ENCODE assay signal across 8 cellular contexts in the genomic region with DNA sequence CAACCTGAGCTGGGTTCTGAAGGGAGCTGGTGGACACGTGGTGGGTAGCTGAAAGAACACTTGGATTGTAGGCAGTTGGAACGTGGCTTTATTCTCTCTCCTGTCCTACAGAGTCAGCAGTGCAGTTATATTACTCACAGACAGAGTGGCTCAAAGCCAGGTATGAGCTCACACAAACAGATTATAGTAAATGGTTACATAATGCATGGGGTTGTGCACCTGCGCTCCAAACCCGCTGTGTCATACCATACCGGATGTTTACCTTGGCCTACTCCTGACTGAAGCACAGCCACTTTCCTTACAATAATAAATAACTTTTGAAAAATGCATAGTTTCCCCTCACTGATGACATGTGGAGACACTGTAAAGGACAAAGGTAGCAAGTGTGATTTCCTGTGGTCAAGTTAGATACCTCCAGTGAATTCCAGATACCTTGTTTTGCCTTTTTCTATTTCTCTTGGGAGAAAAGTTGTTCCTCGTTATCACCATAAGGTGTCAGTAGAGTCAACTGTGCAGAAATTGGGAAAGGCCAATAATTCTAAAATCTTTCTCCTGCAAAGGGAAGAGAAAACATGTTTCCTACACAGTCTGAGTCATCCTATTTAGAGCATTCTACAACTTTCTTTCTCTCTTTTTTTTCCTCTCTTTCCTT. TPM values are rescaled to one million over a fixed set of nuclear protein-coding genes. Genes with fewer than 3 reads are reported as not detected.
DNase-seq lines count a peak whose midpoint lies in the region; FAIRE-seq and TF ChIP-seq lines count a peak whose summit lies in the region.

No MANE protein-coding gene starts in this region.

- H3K4me3 Mint-ChIP-seq in T-helper 2 cell treated with Interferon-gamma antibody and Interleukin-4, amounts not matched to agents 5 μg/mL and 100 μg/mL, for 36 hours, result no peak overlapping the region

- H3K27me3 Mint-ChIP-seq in T-helper 2 cell treated with Interferon-gamma antibody and Interleukin-4, amounts not matched to agents 5 μg/mL and 100 μg/mL, for 36 hours (ENCODE audit: low read depth), result no peaks in the 10 kb centered on the region

- intact Hi-C loops in mammary epithelial cell (cut with micrococcal nuclease), result loop anchor here (1.0 to 5.0 kb wide), 4 partner anchors 24 to 346 kb away; no protein-coding TSS in a partner anchor

- no peaks in the 10 kb centered on the region for H3K36me3 ChIP-seq in mammary epithelial cell (ENCODE audit: insufficient read depth, low read length)
- H3K36me3 ChIP-seq in mesendoderm (ENCODE audit: control insufficient read depth, insufficient read depth, low read length), result no peaks in the 10 kb centered on the region

- no peak overlapping the region for H3K27ac Mint-ChIP-seq in T-helper 2 cell treated with Interferon-gamma antibody and Interleukin-4, amounts not matched to agents 5 μg/mL and 100 μg/mL, for 36 hours

- no peak overlapping the region for H4K5ac ChIP-seq in mesendoderm (ENCODE audit: low read length)

- in situ Hi-C loops in mammary epithelial cell (cut with MboI; ENCODE audit: low sequenced_read_pairs in 2 of 2), result no loop called here

- H3K4me1 Mint-ChIP-seq in T-helper 2 cell treated with Interferon-gamma antibody and Interleukin-4, amounts not matched to agents 5 μg/mL and 100 μg/mL, for 36 hours (ENCODE audit: low read depth), result peaks cover 2% of the 10 kb centered on the region

- DNase-seq in D721Med (ENCODE audit: insufficient read length, low spot score), result no peak
- DNase-seq in mammary epithelial cell, result peak; percentile 97
- DNase-seq in mesendoderm, result peak; percentile 81
- DNase-seq in SW 1271 (lab: John Stamatoyannopoulos, UW), result no peak
- no peak for DNase-seq in T-helper 2 cell treated with Interferon-gamma antibody and Interleukin-4, amounts not matched to agents 5 μg/mL and 100 μg/mL, for 36 hours (ENCODE audit: low spot score)
- no peak for DNase-seq in NCI-H526 treated with DMSO at 0.1 percent for 48 hours (lab: John Stamatoyannopoulos, UW)
- DNase-seq in activated CD4-positive, CD25-positive, alpha-beta regulatory T cell (lab: John Stamatoyannopoulos, UW), result no peak

- no peaks in the 10 kb centered on the region for H3K79me1 ChIP-seq in mesendoderm (ENCODE audit: low read length)

- no peak overlapping the region for H3K4ac ChIP-seq in mesendoderm (ENCODE audit: low read depth, low read length)

- H4K8ac ChIP-seq in mesendoderm (ENCODE audit: low read depth, low read length), result no peak overlapping the region

- H3K18ac ChIP-seq in mesendoderm (ENCODE audit: low read length), result no peak overlapping the region

- WGBS in mammary epithelial cell (ENCODE audit: low coverage, missing lambda C conversion rate), result 31% methylated on average over 6 of the region's 6 CpGs
- WGBS in mesendoderm (ENCODE audit: extremely low coverage, insufficient coverage, low lambda C conversion rate), result no CpG with 5 or more reads among the region's 6 CpGs

- CTCF ChIA-PET in mammary epithelial cell (lab: Charles Lee; ENCODE audit: low non-redundant PET), result interaction anchor here (0.6 to 1.3 kb wide), 3 partner anchors 82 to 316 kb away, joined by 3 to 14 read pairs (median 4); no protein-coding TSS in a partner anchor

- H3K79me2 ChIP-seq in mammary epithelial cell (ENCODE audit: insufficient read depth, low read length) (no peaks in the 10 kb centered on the region), mesendoderm (ENCODE audit: control insufficient read depth, insufficient read depth, low read length) (no peaks in the 10 kb centered on the region)

- no peak overlapping the region for H2BK120ac ChIP-seq in mesendoderm (ENCODE audit: low read depth, low read length)

- no peak overlapping the region for H3K4me3 ChIP-seq in mammary epithelial cell (replicated peaks in 1 of 3; ENCODE audit: insufficient read depth in 1 of 3, low read depth in 2 of 3, low read length in 3 of 3)
- H3K4me3 ChIP-seq in mesendoderm (ENCODE audit: low read length), result no peak overlapping the region

- H2AK5ac ChIP-seq in mesendoderm (ENCODE audit: low read length), result no peak overlapping the region

- H2BK15ac ChIP-seq in mesendoderm (replicated peaks; ENCODE audit: low read depth), result no peak overlapping the region

- H3K4me2 ChIP-seq in mammary epithelial cell (ENCODE audit: insufficient read depth, low read depth, low read length) (no peak overlapping the region), mesendoderm (ENCODE audit: low read length) (no peak overlapping the region)

- FAIRE-seq in D721Med (lab: Jason Lieb, UNC), result no peak

- TF ChIP-seq CTCF in D721Med (IDR thresholded peaks at IDR 0.05; ENCODE audit: insufficient read depth, missing control alignments) (peak; percentile 6), LNCAP (IDR thresholded peaks at IDR 0.05) (peak; percentile 30), mammary epithelial cell (conservative IDR thresholded peaks at IDR 0.05 in 1 of 2, IDR thresholded peaks at IDR 0.05 in 1 of 2; ENCODE audit: extremely low read depth in 1 of 2, insufficient read depth in 1 of 2, low read depth in 1 of 2, low read length in 2 of 2) (peak; percentile 70 to 74)

- peaks cover 12% of the 10 kb centered on the region for H3K4me1 ChIP-seq in mammary epithelial cell (ENCODE audit: insufficient read depth, low read length)
- no peaks in the 10 kb centered on the region for H3K4me1 ChIP-seq in mesendoderm (ENCODE audit: control insufficient read depth, low read depth, low read length)

- H2BK5ac ChIP-seq in mesendoderm (ENCODE audit: low read length), result no peak overlapping the region

- no peaks in the 10 kb centered on the region for H3K36me3 Mint-ChIP-seq in T-helper 2 cell treated with Interferon-gamma antibody and Interleukin-4, amounts not matched to agents 5 μg/mL and 100 μg/mL, for 36 hours (ENCODE audit: low read depth)

- no peak overlapping the region for H3K23ac ChIP-seq in mesendoderm (ENCODE audit: low read length)

- H3K27ac ChIP-seq in mammary epithelial cell (ENCODE audit: insufficient read depth, low read depth, low read length), result no peak overlapping the region
- no peak overlapping the region for H3K27ac ChIP-seq in mesendoderm (ENCODE audit: low read depth, low read length)

- no peak overlapping the region for H3K56ac ChIP-seq in mesendoderm (ENCODE audit: low read length)

- no peaks in the 10 kb centered on the region for H4K20me1 ChIP-seq in mammary epithelial cell (ENCODE audit: insufficient read depth, low read length)

- H2AFZ ChIP-seq in mammary epithelial cell (ENCODE audit: low read depth, low read length), result no peak overlapping the region

- H3K9me3 ChIP-seq in mammary epithelial cell (replicated peaks; ENCODE audit: insufficient read depth, low read length), result no peaks in the 10 kb centered on the region

- dilution Hi-C loops in mammary epithelial cell (cut with HindIII; ENCODE audit: low sequenced_read_pairs), result no loop called here

- no peak overlapping the region for H3K9ac ChIP-seq in mammary epithelial cell (ENCODE audit: insufficient read depth, low read length)
- no peak overlapping the region for H3K9ac ChIP-seq in mesendoderm (ENCODE audit: low read length)

- H3K27me3 ChIP-seq in mammary epithelial cell (ENCODE audit: insufficient read depth, low read length), result no peaks in the 10 kb centered on the region
- H3K27me3 ChIP-seq in mesendoderm (ENCODE audit: insufficient read depth, low read length, poor library complexity), result no peaks in the 10 kb centered on the region

- peaks cover 31% of the 10 kb centered on the region for H3K9me3 Mint-ChIP-seq in T-helper 2 cell treated with Interferon-gamma antibody and Interleukin-4, amounts not matched to agents 5 μg/mL and 100 μg/mL, for 36 hours

- no TSS peak for BruUV-seq in mammary epithelial cell (replicated peaks; lab: Mats Ljungman, UMichigan)

RNA-seq across cellular contexts. Expression of a gene that starts 13.5 kb away (rescaled TPM):
- total RNA-seq in mammary epithelial cell, result not detected
- not detected for polyA plus RNA-seq in mammary epithelial cell
- not detected for polyA minus RNA-seq in mammary epithelial cell
- 0.14 TPM for polyA plus RNA-seq in mesendoderm (2013, experiment 1 of 2)
- polyA plus RNA-seq in mesendoderm (2013, experiment 2 of 2), result 0.10 TPM

Comparison
In these comparisons a context has a peak if more than half of its experiments do, and no peak if none do; other contexts are left out.
1. DNase-seq: peak in mammary epithelial cell (single experiment) and mesendoderm (single experiment); none in D721Med (single experiment), SW 1271 (0 of 2), T-helper 2 cell treated with Interferon-gamma antibody and Interleukin-4, amounts not matched to agents 5 μg/mL and 100 μg/mL, for 36 hours (single experiment), NCI-H526 treated with DMSO at 0.1 percent for 48 hours (single experiment) and activated CD4-positive, CD25-positive, alpha-beta regulatory T cell (0 of 4).
2. CTCF ChIP-seq: peak in every context shown above with its lines; median percentile 72 in mammary epithelial cell; 30 in LNCAP; 6 in D721Med.